Comparison of ENCODE assay signal across 1 cellular context in the genomic region with DNA sequence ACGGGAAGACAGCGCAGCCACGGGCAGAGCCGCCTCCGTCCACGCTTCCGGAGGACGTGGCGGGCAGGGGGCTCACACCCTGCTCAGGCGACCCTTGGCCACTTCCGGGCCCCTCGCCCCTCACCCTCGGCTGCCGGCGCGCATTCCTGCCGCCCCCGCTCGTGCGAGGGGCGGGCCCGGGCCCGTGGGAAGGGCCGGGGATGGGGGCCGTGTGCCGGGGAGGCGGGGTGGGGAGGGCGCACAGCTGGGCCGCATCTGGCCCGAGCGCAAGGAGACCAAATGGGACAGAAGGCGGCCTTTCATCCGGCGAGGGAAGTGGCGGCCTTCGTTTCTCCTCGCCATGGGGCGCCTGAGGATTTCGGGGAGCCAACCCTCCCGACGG.
TF ChIP-seq lines count a peak whose summit lies in the region.

No MANE protein-coding gene starts in this region.

TF ChIP-seq in HepG2, 621 proteins besides CTCF, POLR2A, EP300 and RAD21:
- TF ChIP-seq RELA (CRISPR knock-in tag; IDR thresholded peaks at IDR 0.05) = no peak
- no peak for TF ChIP-seq ZSCAN20 (CRISPR knock-in tag; IDR thresholded peaks at IDR 0.05; ENCODE audit: borderline replicate concordance)
- TF ChIP-seq PITX1 (CRISPR knock-in tag; IDR thresholded peaks at IDR 0.05) = no peak
